14 cellular contexts compared by ENCODE assay signal in the genomic region with DNA sequence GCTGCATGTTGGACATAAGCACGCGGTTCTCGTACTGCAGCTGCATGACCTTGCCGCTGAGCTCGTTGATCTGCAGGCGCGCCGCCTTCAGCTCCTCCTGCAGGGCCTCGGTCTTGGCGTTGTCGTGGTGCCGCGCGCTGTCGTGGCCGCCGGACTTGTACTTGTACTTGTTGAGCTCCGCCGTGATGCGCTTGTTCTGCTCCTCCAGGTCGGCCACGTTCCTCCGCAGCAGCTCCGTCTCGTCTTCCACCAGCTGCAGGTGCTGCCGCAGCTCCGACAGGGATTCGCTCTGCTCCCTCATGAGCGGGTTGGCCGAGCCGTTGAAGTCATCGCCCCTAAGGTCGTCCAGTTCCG.
"Had no signal": no experiment of that assay in that cellular context is flagged by ENCODE, and none has a peak within 500 bp of the region (broad histone marks: within the 10 kb centered on the region; RNA-seq: fewer than 3 reads in every experiment).

No MANE protein-coding gene starts in this region.

- H3K27me3 ChIP-seq: breast epithelium, left lung, tibial nerve had no signal

- H3K79me2 ChIP-seq: parathyroid adenoma had no signal

- H3K4me3 ChIP-seq: breast epithelium, left lung, SK-N-MC, tibial nerve had no signal

- H3K27ac ChIP-seq: breast epithelium, left lung, parathyroid adenoma, SK-N-MC, tibial nerve had no signal

- H3K9me3 ChIP-seq: breast epithelium, tibial nerve had no signal

- H3K36me3 ChIP-seq: breast epithelium, left lung had no signal

- H2AFZ ChIP-seq: parathyroid adenoma had no signal

- H3K9ac ChIP-seq: parathyroid adenoma had no signal

- DNase-seq: activated B cell treated with CpG ODN at 0.5 μM for 24 hours; activated CD4-positive, alpha-beta T cell treated with anti-CD3 and anti-CD28 coated beads, Interleukin-2, amount 10 ng/mL, durations not matched to agents 24 days and 14 days; activated naive CD4-positive, alpha-beta T cell treated with anti-CD3 and anti-CD28 coated beads, Interleukin-2, amount 10 ng/mL, durations not matched to agents 7 days and 5 days; foreskin melanocyte; islet precursor cell; retina; small intestine had no signal

- ATAC-seq: activated T-helper 17 cell treated with anti-CD3 and anti-CD28 coated beads, Interleukin-2, amount 50 U/mL, for 72 hours; left lung; stimulated activated effector memory CD8-positive, alpha-beta T cell treated with anti-CD3 and anti-CD28 coated beads, Interleukin-12 subunit alpha, Interleukin-12 subunit beta, amount 100 ng/mL, for 72 hours had no signal

- H3K4me1 ChIP-seq: breast epithelium, parathyroid adenoma, tibial nerve had no signal
